ENCODE assay signal across 22 cellular contexts in the genomic region with DNA sequence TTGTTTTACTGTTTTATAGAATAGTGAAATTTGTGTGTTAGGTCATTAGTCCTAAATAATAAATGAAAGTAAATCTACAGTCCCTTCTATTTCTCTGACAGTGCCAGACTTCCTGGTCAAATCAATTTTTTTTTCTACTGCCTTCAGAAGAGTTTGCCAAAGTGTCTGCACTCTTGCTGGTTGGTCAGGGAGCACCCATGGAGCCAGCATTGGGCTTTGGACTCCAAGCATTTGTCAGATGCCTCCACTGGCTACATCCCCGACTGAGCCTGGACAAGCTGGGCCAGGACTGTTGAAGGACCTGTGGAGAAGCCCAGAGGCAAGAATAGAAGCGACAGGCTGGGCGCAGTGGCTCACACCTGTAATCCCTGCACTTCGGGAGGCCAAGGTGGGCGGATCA.
"Had no signal": no experiment of that assay in that cellular context is flagged by ENCODE, and none has a peak within 500 bp of the region (broad histone marks: within the 10 kb centered on the region; RNA-seq: fewer than 3 reads in every experiment).

No MANE protein-coding gene starts in this region.

- H3K36me3 ChIP-seq: colonic mucosa, esophagus squamous epithelium, gastrocnemius medialis, left ventricle myocardium inferior had no signal

- H3K27ac ChIP-seq: colonic mucosa, epithelial cell of prostate, esophagus squamous epithelium, gastrocnemius medialis, heart right ventricle, left ventricle myocardium inferior, lower lobe of right lung had no signal

- H3K4me1 ChIP-seq: colonic mucosa, esophagus squamous epithelium, gastrocnemius medialis, lower lobe of right lung had no signal

- H3K9me3 ChIP-seq: colonic mucosa, esophagus squamous epithelium, gastrocnemius medialis, heart right ventricle, left ventricle myocardium inferior, lower lobe of right lung, mucosa of descending colon had no signal

- H3K4me3 ChIP-seq: colonic mucosa, esophagus squamous epithelium, gastrocnemius medialis, heart right ventricle, left ventricle myocardium inferior, lower lobe of right lung, mucosa of descending colon had no signal

- ATAC-seq: effector memory CD8-positive, alpha-beta T cell; esophagus mucosa; gastrocnemius medialis; heart right ventricle; left cardiac atrium; mucosa of descending colon had no signal

- DNase-seq: colonic mucosa; cortex of kidney; effector CD8-positive, alpha-beta T cell; effector memory CD8-positive, alpha-beta T cell; endodermal cell; erythroblast; esophagus squamous epithelium; foreskin fibroblast; foreskin melanocyte; gastrocnemius medialis; glutamatergic neuron; head of caudate nucleus; heart right ventricle; hippocampal formation; left cardiac atrium; left ventricle myocardium inferior; lower lobe of right lung; mesenchymal stem cell; mucosa of descending colon; naive B cell had no signal

- H3K27me3 ChIP-seq: colonic mucosa, esophagus squamous epithelium, gastrocnemius medialis, heart right ventricle had no signal
